In genomic region chr17:4174556-4174955, GRCh38 we compare ENCODE assay signal across 1 cellular context.
TF ChIP-seq lines count a peak whose summit lies in the region.

No MANE protein-coding gene starts in this region.

TF ChIP-seq in SK-N-SH treated with all-trans-retinoic acid at 6 μM for 48 hours, 23 proteins besides CTCF, POLR2A, EP300 and RAD21:
- no peak for TF ChIP-seq POU6F1 (CRISPR knock-in tag; IDR thresholded peaks at IDR 0.05; ENCODE audit: borderline replicate concordance, low read depth)
- no peak for TF ChIP-seq TOX (CRISPR knock-in tag; IDR thresholded peaks at IDR 0.05; ENCODE audit: borderline replicate concordance)
- TF ChIP-seq PPARA (CRISPR knock-in tag; IDR thresholded peaks at IDR 0.05; ENCODE audit: borderline replicate concordance), result no peak
- TF ChIP-seq BACH2 (CRISPR knock-in tag; IDR thresholded peaks at IDR 0.05; ENCODE audit: borderline replicate concordance), result no peak
- TF ChIP-seq, protein P1, sequence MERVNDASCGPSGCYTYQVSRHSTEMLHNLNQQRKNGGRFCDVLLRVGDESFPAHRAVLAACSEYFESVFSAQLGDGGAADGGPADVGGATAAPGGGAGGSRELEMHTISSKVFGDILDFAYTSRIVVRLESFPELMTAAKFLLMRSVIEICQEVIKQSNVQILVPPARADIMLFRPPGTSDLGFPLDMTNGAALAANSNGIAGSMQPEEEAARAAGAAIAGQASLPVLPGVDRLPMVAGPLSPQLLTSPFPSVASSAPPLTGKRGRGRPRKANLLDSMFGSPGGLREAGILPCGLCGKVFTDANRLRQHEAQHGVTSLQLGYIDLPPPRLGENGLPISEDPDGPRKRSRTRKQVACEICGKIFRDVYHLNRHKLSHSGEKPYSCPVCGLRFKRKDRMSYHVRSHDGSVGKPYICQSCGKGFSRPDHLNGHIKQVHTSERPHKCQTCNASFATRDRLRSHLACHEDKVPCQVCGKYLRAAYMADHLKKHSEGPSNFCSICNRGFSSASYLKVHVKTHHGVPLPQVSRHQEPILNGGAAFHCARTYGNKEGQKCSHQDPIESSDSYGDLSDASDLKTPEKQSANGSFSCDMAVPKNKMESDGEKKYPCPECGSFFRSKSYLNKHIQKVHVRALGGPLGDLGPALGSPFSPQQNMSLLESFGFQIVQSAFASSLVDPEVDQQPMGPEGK (CRISPR knock-in tag; IDR thresholded peaks at IDR 0.05; ENCODE audit: borderline replicate concordance), result no peak
- TF ChIP-seq CSDC2 (CRISPR knock-in tag; IDR thresholded peaks at IDR 0.05), result no peak
- TF ChIP-seq ARNTL (CRISPR knock-in tag; IDR thresholded peaks at IDR 0.05; ENCODE audit: borderline replicate concordance, low read depth), result no peak
- no peak for TF ChIP-seq ESRRG (CRISPR knock-in tag; IDR thresholded peaks at IDR 0.05)
- TF ChIP-seq SNAI2 (CRISPR knock-in tag; IDR thresholded peaks at IDR 0.05), result no peak
- TF ChIP-seq TSHZ2 (CRISPR knock-in tag; IDR thresholded peaks at IDR 0.05), result no peak
- TF ChIP-seq ISL1 (CRISPR knock-in tag; IDR thresholded peaks at IDR 0.05), result no peak
- TF ChIP-seq CSRNP3 (CRISPR knock-in tag; IDR thresholded peaks at IDR 0.05), result no peak
- TF ChIP-seq ZNF565 (CRISPR knock-in tag; conservative IDR thresholded peaks at IDR 0.05; ENCODE audit: low read depth), result no peak
- no peak for TF ChIP-seq ZFP30 (CRISPR knock-in tag; IDR thresholded peaks at IDR 0.05)
- TF ChIP-seq, protein P2, sequence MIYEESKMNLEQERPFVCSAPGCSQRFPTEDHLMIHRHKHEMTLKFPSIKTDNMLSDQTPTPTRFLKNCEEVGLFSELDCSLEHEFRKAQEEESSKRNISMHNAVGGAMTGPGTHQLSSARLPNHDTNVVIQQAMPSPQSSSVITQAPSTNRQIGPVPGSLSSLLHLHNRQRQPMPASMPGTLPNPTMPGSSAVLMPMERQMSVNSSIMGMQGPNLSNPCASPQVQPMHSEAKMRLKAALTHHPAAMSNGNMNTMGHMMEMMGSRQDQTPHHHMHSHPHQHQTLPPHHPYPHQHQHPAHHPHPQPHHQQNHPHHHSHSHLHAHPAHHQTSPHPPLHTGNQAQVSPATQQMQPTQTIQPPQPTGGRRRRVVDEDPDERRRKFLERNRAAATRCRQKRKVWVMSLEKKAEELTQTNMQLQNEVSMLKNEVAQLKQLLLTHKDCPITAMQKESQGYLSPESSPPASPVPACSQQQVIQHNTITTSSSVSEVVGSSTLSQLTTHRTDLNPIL (CRISPR knock-in tag; IDR thresholded peaks at IDR 0.05; ENCODE audit: low read depth), result no peak
- TF ChIP-seq GLIS3 (CRISPR knock-in tag; IDR thresholded peaks at IDR 0.05), result no peak
